Comparison of ENCODE assay signal across 9 cellular contexts in the genomic region with DNA sequence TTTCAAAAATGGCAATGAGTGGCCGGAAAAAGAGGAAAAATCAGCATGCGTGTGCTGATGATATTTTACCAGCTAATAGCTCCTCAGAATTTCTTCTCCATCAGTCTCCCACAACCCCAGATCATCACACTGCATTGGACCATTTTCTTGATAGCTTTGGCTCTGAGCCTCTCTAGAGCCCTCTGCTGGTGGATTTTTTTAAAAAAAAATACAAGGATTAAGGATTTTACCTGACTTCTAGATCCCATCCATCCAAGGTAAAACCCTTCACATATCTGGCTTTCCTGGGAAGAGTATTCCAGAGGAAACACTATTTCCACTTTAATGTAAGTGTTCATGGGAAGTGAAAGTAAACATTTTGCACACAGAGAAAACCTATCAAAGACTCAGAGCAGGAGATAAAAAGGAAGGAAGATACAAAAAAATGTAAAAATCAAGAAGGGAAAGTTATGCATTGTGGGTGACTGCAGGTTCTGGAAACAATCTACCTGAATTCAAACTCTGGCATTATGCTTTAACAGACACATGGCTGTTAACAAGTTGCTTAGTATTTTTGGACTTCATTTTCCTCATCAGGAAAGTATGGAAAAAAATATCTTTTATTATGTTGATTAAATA.
DNase-seq lines count a peak whose midpoint lies in the region; ATAC-seq and TF ChIP-seq lines count a peak whose summit lies in the region.
"Had no signal": no experiment of that assay in that cellular context is flagged by ENCODE, and none has a peak within 500 bp of the region (broad histone marks: within the 10 kb centered on the region; RNA-seq: fewer than 3 reads in every experiment).

No MANE protein-coding gene starts in this region.

- H3K4me1 ChIP-seq in Panc1 (ENCODE audit: control insufficient read depth, insufficient read depth, low read length), result no peaks in the 10 kb centered on the region
- H3K4me1 ChIP-seq: pancreas had no signal

- no peak overlapping the region for H3K27ac ChIP-seq in Panc1 (ENCODE audit: low read length)
- H3K27ac ChIP-seq: pancreas had no signal

- H3K9me3 ChIP-seq in Panc1 (ENCODE audit: control insufficient read depth, insufficient read depth, low read depth, low read length), result no peaks in the 10 kb centered on the region
- H3K9me3 ChIP-seq: pancreas had no signal

- no peak for ATAC-seq in Panc1

- POLR2A ChIA-PET in Panc1 (lab: Charles Lee), result no interaction called here

- peak; percentile 51 for DNase-seq in ACHN
- DNase-seq in GM19238 (ENCODE audit: insufficient read length, low spot score), result peak; percentile 2
- DNase-seq in Panc1 (ENCODE audit: low read depth, low spot score), result peak; percentile 12
- peak; percentile 19 for DNase-seq in hepatic stellate cell (ENCODE audit: low spot score)
- no peak for DNase-seq in stimulated activated CD4-positive, alpha-beta T cell treated with anti-CD3 and anti-CD28 coated beads, Interleukin-15, amount 100 ng/mL, for 24 hours
- DNase-seq in NCI-H510A (lab: John Stamatoyannopoulos, UW), result no peak
- DNase-seq in NCI-H2029 (lab: John Stamatoyannopoulos, UW), result no peak
- no peak for DNase-seq in NCI-H345 treated with DMSO at 0.1 percent for 48 hours (lab: John Stamatoyannopoulos, UW; ENCODE audit: unreplicated experiment)
- DNase-seq: pancreas had no signal

- in situ Hi-C loops in ACHN (cut with HindIII; ENCODE audit: low pct_ligation_motif_present, low pct_unique_long_range_greater_than_20kb, low sequenced_read_pairs), result no loop called here
- in situ Hi-C loops in Panc1 (cut with HindIII; ENCODE audit: low pct_unique_long_range_greater_than_20kb, low sequenced_read_pairs), result no loop called here

- BruUV-seq in Panc1 (replicated peaks; lab: Mats Ljungman, UMichigan), result no TSS peak

- CTCF ChIA-PET in Panc1 (lab: Charles Lee), result interaction anchor here (0.6 to 1.1 kb wide), 2 partner anchors 215 to 472 kb away, joined by 3 to 4 read pairs; no protein-coding TSS in a partner anchor

- intact Hi-C loops in Panc1 (cut with micrococcal nuclease; ENCODE audit: unreplicated experiment), result no loop called here

- H3K36me3 ChIP-seq in Panc1 (ENCODE audit: control insufficient read depth, insufficient read depth, low read length), result no peaks in the 10 kb centered on the region
- H3K36me3 ChIP-seq: pancreas had no signal

- H3K27me3 ChIP-seq in Panc1 (ENCODE audit: control insufficient read depth, insufficient read depth, low read length), result no peaks in the 10 kb centered on the region
- H3K27me3 ChIP-seq: pancreas had no signal

- H3K4me3 ChIP-seq in Panc1 (ENCODE audit: low read depth in 2 of 2, low read length in 2 of 2), result no peak overlapping the region
- H3K4me3 ChIP-seq: pancreas had no signal

- peak; percentile 75 for TF ChIP-seq CTCF in Panc1 (IDR thresholded peaks at IDR 0.05)

Comparison
In these comparisons a context has a peak if more than half of its experiments do, and no peak if none do; other contexts are left out.
1. DNase-seq: peak in ACHN (single experiment), GM19238 (single experiment), Panc1 (single experiment) and hepatic stellate cell (single experiment); none in stimulated activated CD4-positive, alpha-beta T cell treated with anti-CD3 and anti-CD28 coated beads, Interleukin-15, amount 100 ng/mL, for 24 hours (single experiment), NCI-H510A (single experiment), NCI-H2029 (single experiment) and NCI-H345 treated with DMSO at 0.1 percent for 48 hours (single experiment).